ENCODE assay signal across 19 cellular contexts in the genomic region with DNA sequence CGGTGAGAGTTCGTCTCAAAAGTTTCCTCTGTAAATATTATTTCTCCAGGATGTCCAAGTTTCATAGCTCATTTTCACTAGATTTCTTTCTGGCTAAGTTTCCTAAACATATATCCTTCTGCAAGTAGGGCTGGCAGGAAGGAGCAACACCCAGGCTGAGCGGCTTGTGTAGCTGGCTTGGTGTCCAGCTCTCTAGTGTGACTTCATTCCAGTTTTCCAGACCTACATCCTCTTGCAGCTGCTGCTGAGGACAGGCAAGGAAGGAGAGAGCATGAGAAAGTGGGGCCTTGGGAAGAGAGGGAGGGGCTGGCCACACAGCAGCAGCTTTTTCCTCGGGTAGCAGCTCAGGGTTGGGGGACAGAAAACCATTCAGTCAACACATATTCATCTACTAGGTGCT.
DNase-seq lines count a peak whose midpoint lies in the region; ATAC-seq and TF ChIP-seq lines count a peak whose summit lies in the region.
"Had no signal": no experiment of that assay in that cellular context is flagged by ENCODE, and none has a peak within 500 bp of the region (broad histone marks: within the 10 kb centered on the region; RNA-seq: fewer than 3 reads in every experiment).

No MANE protein-coding gene starts in this region.

- no peak for TF ChIP-seq EP300 in gastroesophageal sphincter (IDR thresholded peaks at IDR 0.05)

- peak overlapping the region; percentile 3 for H2AFZ ChIP-seq in neural progenitor cell (replicated peaks)

- peak overlapping the region; percentile 34 for H3K27ac Mint-ChIP-seq in neural progenitor cell
- H3K27ac Mint-ChIP-seq in activated CD4-positive, alpha-beta T cell treated with anti-CD3 and anti-CD28 coated beads for 36 hours, result no peak overlapping the region

- H3K4me1 ChIP-seq in ascending aorta (peaks cover 0 to 13% of the 10 kb centered on the region in 2 donors), gastroesophageal sphincter (peaks cover 0 to 29% (median 12%) of the 10 kb centered on the region in 3 donors), neural progenitor cell (no peaks in the 10 kb centered on the region)

- H3K9ac ChIP-seq in neural progenitor cell, result no peak overlapping the region

- H3K4me2 ChIP-seq in neural progenitor cell, result no peak overlapping the region
- H3K4me2 ChIP-seq: A549 had no signal

- H3K4me1 Mint-ChIP-seq in neural progenitor cell, result peaks cover 13% of the 10 kb centered on the region
- H3K4me1 Mint-ChIP-seq in activated CD4-positive, alpha-beta T cell treated with anti-CD3 and anti-CD28 coated beads for 36 hours, result no peaks in the 10 kb centered on the region

- H3K79me2 ChIP-seq in neural progenitor cell (ENCODE audit: low read depth), result no peaks in the 10 kb centered on the region

- no peak for ATAC-seq in gastroesophageal sphincter
- no peak for ATAC-seq in activated CD4-positive, alpha-beta T cell treated with anti-CD3 and anti-CD28 coated beads for 36 hours
- ATAC-seq: A549, HCT116, PC-3 had no signal

- H3K9me3 Mint-ChIP-seq in neural progenitor cell, result no peaks in the 10 kb centered on the region
- no peaks in the 10 kb centered on the region for H3K9me3 Mint-ChIP-seq in activated CD4-positive, alpha-beta T cell treated with anti-CD3 and anti-CD28 coated beads for 36 hours (ENCODE audit: low read depth)

- no peaks in the 10 kb centered on the region for H3K9me3 ChIP-seq in AG04450 (ENCODE audit: control insufficient read depth, insufficient read depth, low read length)
- H3K9me3 ChIP-seq in ascending aorta, result no peaks in the 10 kb centered on the region
- no peaks in the 10 kb centered on the region for H3K9me3 ChIP-seq in gastroesophageal sphincter
- no peaks in the 10 kb centered on the region for H3K9me3 ChIP-seq in neural progenitor cell (ENCODE audit: low read depth)
- H3K9me3 ChIP-seq: A549 had no signal

- POLR2A ChIA-PET in AG04450 (lab: Yijun Ruan, JAX), result no interaction called here
- POLR2A ChIA-PET in activated CD4-positive, alpha-beta T cell treated with anti-CD3 and anti-CD28 coated beads for 36 hours (lab: Charles Lee), result no interaction called here
- POLR2A ChIA-PET in RWPE1 (lab: Yijun Ruan, JAX; ENCODE audit: low non-redundant PET), result no interaction called here

- CTCF ChIA-PET in AG04450 (lab: Charles Lee) (interaction anchor here (0.7 to 3.2 kb wide), 8 partner anchors 50 to 474 kb away, joined by 3 to 19 read pairs (median 6); no protein-coding TSS in a partner anchor), RWPE1 (lab: Yijun Ruan, JAX) (interaction anchor here (0.6 to 3.4 kb wide), 5 partner anchors 37 to 794 kb away, joined by 3 to 19 read pairs (median 4); no protein-coding TSS in a partner anchor)
- CTCF ChIA-PET in activated CD4-positive, alpha-beta T cell treated with anti-CD3 and anti-CD28 coated beads for 36 hours (lab: Charles Lee), result interaction anchor here (0.9 to 3.0 kb wide), 5 partner anchors 21 to 274 kb away, joined by 3 to 13 read pairs (median 4); no protein-coding TSS in a partner anchor

- intact Hi-C loops in ascending aorta (cut with DNase I), result loop anchor here (10.0 kb wide), 1 partner anchor 279 kb away; no protein-coding TSS in a partner anchor
- intact Hi-C loops in activated CD4-positive, alpha-beta T cell treated with anti-CD3 and anti-CD28 coated beads for 36 hours (cut with DNase I, micrococcal nuclease), result no loop called here

- no peak overlapping the region for H3K4me3 Mint-ChIP-seq in neural progenitor cell
- H3K4me3 Mint-ChIP-seq in activated CD4-positive, alpha-beta T cell treated with anti-CD3 and anti-CD28 coated beads for 36 hours, result no peak overlapping the region

- H3K36me3 ChIP-seq in ascending aorta, result no peaks in the 10 kb centered on the region
- H3K36me3 ChIP-seq in gastroesophageal sphincter, result no peaks in the 10 kb centered on the region
- H3K36me3 ChIP-seq in neural progenitor cell, result no peaks in the 10 kb centered on the region

- H3K4me3 ChIP-seq in AG04450 (ENCODE audit: low read depth, low read length), result no peak overlapping the region
- H3K4me3 ChIP-seq in ascending aorta, result no peak overlapping the region
- no peak overlapping the region for H3K4me3 ChIP-seq in gastroesophageal sphincter
- H3K4me3 ChIP-seq in neural progenitor cell, result no peak overlapping the region
- H3K4me3 ChIP-seq: A549 had no signal

- no peaks in the 10 kb centered on the region for H4K20me1 ChIP-seq in neural progenitor cell (ENCODE audit: low read depth)

- TF ChIP-seq CTCF in AG04450 (IDR thresholded peaks at IDR 0.05; ENCODE audit: low read depth, low read length), result no peak
- no peak for TF ChIP-seq CTCF in ascending aorta (IDR thresholded peaks at IDR 0.05)
- no peak for TF ChIP-seq CTCF in gastroesophageal sphincter (IDR thresholded peaks at IDR 0.05)
- TF ChIP-seq CTCF in neural progenitor cell (IDR thresholded peaks at IDR 0.05), result no peak
- no peak for TF ChIP-seq CTCF in RWPE1 (conservative IDR thresholded peaks at IDR 0.05; ENCODE audit: low read depth)

- no peak for DNase-seq in AG04450 (ENCODE audit: low read depth, low spot score)
- no peak for DNase-seq in ascending aorta (ENCODE audit: low spot score in 2 of 2)
- no peak for DNase-seq in neural progenitor cell (ENCODE audit: low spot score)
- DNase-seq in activated CD4-positive, alpha-beta T cell treated with anti-CD3 and anti-CD28 coated beads for 36 hours, result no peak
- no peak for DNase-seq in NCI-H1417 treated with DMSO at 0.1 percent for 48 hours (lab: John Stamatoyannopoulos, UW)
- DNase-seq in erythroblast (lab: John Stamatoyannopoulos, UW), result no peak
- DNase-seq in RWPE1 (ENCODE audit: low spot score), result no peak
- DNase-seq: C1 segment of cervical spinal cord, DND-41, MV-4-11, NCI-H1436, NCI-H2029 treated with DMSO at 0.1 percent for 48 hours, NCI-H510A, NCI-H774, PC-3 had no signal

- no peaks in the 10 kb centered on the region for H3F3A ChIP-seq in neural progenitor cell (ENCODE audit: low read depth)

- TF ChIP-seq POLR2A in gastroesophageal sphincter (IDR thresholded peaks at IDR 0.05) (no peak), erythroblast (IDR thresholded peaks at IDR 0.05; ENCODE audit: low read length) (no peak)

- no peaks in the 10 kb centered on the region for H3K27me3 Mint-ChIP-seq in neural progenitor cell (ENCODE audit: insufficient read depth, low read depth)
- H3K27me3 Mint-ChIP-seq in activated CD4-positive, alpha-beta T cell treated with anti-CD3 and anti-CD28 coated beads for 36 hours, result peaks cover 5% of the 10 kb centered on the region

- 28 to 36% methylated on average over 3 to 4 of the region's 4 CpGs for WGBS in gastroesophageal sphincter (ENCODE audit: low coverage in 1 of 2), 2 donors

- H3K27me3 ChIP-seq in AG04450 (ENCODE audit: control insufficient read depth, insufficient read depth, low read length), result no peaks in the 10 kb centered on the region
- no peaks in the 10 kb centered on the region for H3K27me3 ChIP-seq in ascending aorta
- no peaks in the 10 kb centered on the region for H3K27me3 ChIP-seq in gastroesophageal sphincter
- H3K27me3 ChIP-seq in neural progenitor cell, result no peaks in the 10 kb centered on the region

- H3K27ac ChIP-seq in AG04450 (ENCODE audit: low read depth, low read length), result peak overlapping the region; percentile 39
- H3K27ac ChIP-seq in ascending aorta, result peak overlapping the region; percentile 5 to 63
- H3K27ac ChIP-seq in gastroesophageal sphincter, result peak overlapping the region in 3 of 4 donors; percentile 36 to 46 (median 44)
- H3K27ac ChIP-seq in neural progenitor cell, result no peak overlapping the region
- H3K27ac ChIP-seq in RWPE1, result no peak overlapping the region
- H3K27ac ChIP-seq: A549, HL-60 had no signal

- H3K36me3 Mint-ChIP-seq in neural progenitor cell, result no peaks in the 10 kb centered on the region
- H3K36me3 Mint-ChIP-seq in activated CD4-positive, alpha-beta T cell treated with anti-CD3 and anti-CD28 coated beads for 36 hours (ENCODE audit: low read depth), result no peaks in the 10 kb centered on the region

Comparison
In these comparisons a context has a peak if more than half of its experiments do, and no peak if none do; other contexts are left out.
1. H3K27ac ChIP-seq: peak in AG04450 (single experiment), ascending aorta (2 of 2) and gastroesophageal sphincter (3 of 4); none in neural progenitor cell (single experiment) and RWPE1 (single experiment).